In the genomic region with DNA sequence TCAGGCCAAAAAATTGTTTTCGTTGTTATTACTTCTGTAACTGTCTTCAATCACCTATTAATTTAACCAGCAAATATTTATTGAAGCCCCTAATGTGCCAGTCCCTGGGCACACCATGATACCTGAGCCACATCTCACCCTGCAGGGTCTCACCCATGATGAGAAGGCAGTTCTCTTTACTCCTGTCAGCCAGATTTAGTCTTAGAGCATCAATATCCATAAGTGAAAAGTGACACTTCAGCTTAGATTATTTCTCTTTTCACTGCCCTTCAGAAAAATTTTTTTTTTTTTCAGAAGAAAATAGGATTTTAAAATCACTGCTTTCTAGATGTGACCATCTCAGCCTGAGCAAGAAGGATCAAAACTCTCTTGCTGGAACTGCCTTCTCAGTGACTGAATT, we compare ENCODE assay signal across 7 cellular contexts.
DNase-seq lines count a peak whose midpoint lies in the region; ATAC-seq and TF ChIP-seq lines count a peak whose summit lies in the region.

No MANE protein-coding gene starts in this region.

- peak overlapping the region; percentile 97 for H2AFZ ChIP-seq in Karpas-422 (ENCODE audit: low read length)
- peak overlapping the region; percentile 87 for H2AFZ ChIP-seq in osteoblast (ENCODE audit: low read length)

- peak overlapping the region in 3 of 8 donors; percentile 63 to 96 (median 91) for H3K27ac Mint-ChIP-seq in CD8-positive, alpha-beta memory T cell
- peak overlapping the region; percentile 91 for H3K27ac Mint-ChIP-seq in central memory CD8-positive, alpha-beta T cell (ENCODE audit: low read depth)

- no peaks in the 10 kb centered on the region for H3K9me2 ChIP-seq in Karpas-422 (replicated peaks; ENCODE audit: insufficient read depth, low read length)

- H3K27me3 ChIP-seq in CD8-positive, alpha-beta memory T cell (ENCODE audit: insufficient read depth, low read length, poor library complexity, severe bottlenecking): no peaks in the 10 kb centered on the region
- H3K27me3 ChIP-seq in Karpas-422 (ENCODE audit: low read length) (no peaks in the 10 kb centered on the region), osteoblast (ENCODE audit: insufficient read depth, low read length) (peaks cover 13% of the 10 kb centered on the region)

- no peak overlapping the region for H3K27ac ChIP-seq in CD8-positive, alpha-beta memory T cell (ENCODE audit: low read depth, low read length)
- H3K27ac ChIP-seq in Karpas-422 (ENCODE audit: low read length): peak overlapping the region; percentile 51
- H3K27ac ChIP-seq in osteoblast (ENCODE audit: low read depth, low read length): no peak overlapping the region

- H3K4me3 ChIP-seq in CD8-positive, alpha-beta memory T cell (ENCODE audit: low read length): peak overlapping the region; percentile 67
- peak overlapping the region; percentile 64 for H3K4me3 ChIP-seq in Karpas-422 (ENCODE audit: low read length)
- peak overlapping the region; percentile 69 for H3K4me3 ChIP-seq in osteoblast (ENCODE audit: insufficient read depth, low read length)

- H3K79me2 ChIP-seq in Karpas-422 (ENCODE audit: low read length): no peaks in the 10 kb centered on the region
- H3K79me2 ChIP-seq in osteoblast (ENCODE audit: insufficient read depth, low read length): no peaks in the 10 kb centered on the region

- peaks cover 0 to 2% (median 2%) of the 10 kb centered on the region in 3 donors for H3K36me3 Mint-ChIP-seq in CD8-positive, alpha-beta memory T cell
- H3K36me3 Mint-ChIP-seq in central memory CD8-positive, alpha-beta T cell (ENCODE audit: insufficient read depth): peaks cover 6% of the 10 kb centered on the region

- no peaks in the 10 kb centered on the region for H3K9me3 Mint-ChIP-seq in CD8-positive, alpha-beta memory T cell
- H3K9me3 Mint-ChIP-seq in central memory CD8-positive, alpha-beta T cell: no peaks in the 10 kb centered on the region

- peak in 1 of 5 donors; percentile 5 for DNase-seq in CD8-positive, alpha-beta memory T cell
- DNase-seq in Karpas-422: peak; percentile 54
- DNase-seq in central memory CD8-positive, alpha-beta T cell (ENCODE audit: low spot score in 2 of 2): no peak
- no peak for DNase-seq in osteoblast (ENCODE audit: insufficient read length, low spot score, missing footprints)
- no peak for DNase-seq in stimulated activated CD4-positive, alpha-beta T cell treated with anti-CD3 and anti-CD28 coated beads, Interleukin-4, amount 100 ng/mL, for 4 hours

- H4K20me1 ChIP-seq in Karpas-422 (ENCODE audit: insufficient read depth, low read depth, low read length): no peaks in the 10 kb centered on the region
- H4K20me1 ChIP-seq in osteoblast (ENCODE audit: insufficient read depth, low read length): no peaks in the 10 kb centered on the region

- POLR2A ChIA-PET in CD8-positive, alpha-beta memory T cell (lab: Charles Lee): interaction anchor here (1.0 to 2.4 kb wide), 2 partner anchors 308 to 471 kb away, joined by 3 to 7 read pairs; a partner anchor contains a TSS

- H3K27me3 Mint-ChIP-seq in CD8-positive, alpha-beta memory T cell: peaks cover 12 to 15% of the 10 kb centered on the region in 2 donors
- peaks cover 18% of the 10 kb centered on the region for H3K27me3 Mint-ChIP-seq in central memory CD8-positive, alpha-beta T cell

- H3K4me2 ChIP-seq in Karpas-422 (ENCODE audit: low read depth, low read length, poor library complexity, severe bottlenecking) (peak overlapping the region; percentile 82), osteoblast (ENCODE audit: insufficient read depth, low read length) (peak overlapping the region; percentile 92)

- ATAC-seq in central memory CD8-positive, alpha-beta T cell (replicated peaks; ENCODE audit: extremely low read depth, poor library complexity, severe bottlenecking): no peak
- no peak for ATAC-seq in GM19035 (IDR thresholded peaks at IDR 0.05; ENCODE audit: unreplicated experiment)
- no peak for ATAC-seq in HG03442 (IDR thresholded peaks at IDR 0.05; ENCODE audit: unreplicated experiment)

- H3K4me1 ChIP-seq in CD8-positive, alpha-beta memory T cell (ENCODE audit: insufficient read depth, low read length): peaks cover 15% of the 10 kb centered on the region
- peaks cover 42% of the 10 kb centered on the region for H3K4me1 ChIP-seq in Karpas-422 (ENCODE audit: low read length)
- peaks cover 9% of the 10 kb centered on the region for H3K4me1 ChIP-seq in osteoblast (ENCODE audit: insufficient read depth, low read length)

- H3K9ac ChIP-seq in Karpas-422 (ENCODE audit: low read length): peak overlapping the region; percentile 67

- H3K4me3 Mint-ChIP-seq in CD8-positive, alpha-beta memory T cell: peak overlapping the region; percentile 83 to 92 (median 90)
- peak overlapping the region; percentile 86 for H3K4me3 Mint-ChIP-seq in central memory CD8-positive, alpha-beta T cell

- TF ChIP-seq CTCF in osteoblast (IDR thresholded peaks at IDR 0.05; ENCODE audit: extremely low read depth, low read depth, low read length): no peak

- H3K9me3 ChIP-seq in CD8-positive, alpha-beta memory T cell (ENCODE audit: low read length): no peaks in the 10 kb centered on the region
- H3K9me3 ChIP-seq in Karpas-422 (ENCODE audit: low read length): no peaks in the 10 kb centered on the region
- no peaks in the 10 kb centered on the region for H3K9me3 ChIP-seq in osteoblast (ENCODE audit: low read depth, low read length)

- no peaks in the 10 kb centered on the region for H3K36me3 ChIP-seq in CD8-positive, alpha-beta memory T cell (ENCODE audit: insufficient read depth, low read length)
- H3K36me3 ChIP-seq in Karpas-422 (ENCODE audit: insufficient read depth, low read length): no peaks in the 10 kb centered on the region
- H3K36me3 ChIP-seq in osteoblast (ENCODE audit: insufficient read depth, low read length): no peaks in the 10 kb centered on the region

- H3K4me1 Mint-ChIP-seq in CD8-positive, alpha-beta memory T cell: peaks cover 24 to 35% (median 34%) of the 10 kb centered on the region in 3 donors
- peaks cover 27% of the 10 kb centered on the region for H3K4me1 Mint-ChIP-seq in central memory CD8-positive, alpha-beta T cell

- CTCF ChIA-PET in CD8-positive, alpha-beta memory T cell (lab: Charles Lee): interaction anchor here (0.6 to 7.0 kb wide), 39 partner anchors 9 to 1287 kb away, joined by 3 to 85 read pairs (median 5); a partner anchor contains a TSS
